Comparison of ENCODE assay signal across 18 cellular contexts in genomic region chr7:154914580-154915380, GRCh38.
A peak's percentile ranks its signal among the peaks of the same experiment; 100 is the strongest.
DNase-seq lines count a peak whose midpoint lies in the region; ATAC-seq, FAIRE-seq and TF ChIP-seq lines count a peak whose summit lies in the region.
"Had no signal": no experiment of that assay in that cellular context is flagged by ENCODE, and none has a peak within 500 bp of the region (broad histone marks: within the 10 kb centered on the region; RNA-seq: fewer than 3 reads in every experiment).

No MANE protein-coding gene starts in this region.

- no peak for TF ChIP-seq CTCF in kidney (IDR thresholded peaks at IDR 0.05; ENCODE audit: borderline replicate concordance, extremely low read depth, insufficient read depth)

- H3K9ac ChIP-seq in kidney (ENCODE audit: low read length in 2 of 2), result no peak overlapping the region

- peaks cover 0 to 4% of the 10 kb centered on the region in 2 donors for H3K9me3 ChIP-seq in kidney (ENCODE audit: control insufficient read depth in 1 of 2, low read length in 2 of 2)
- H3K9me3 ChIP-seq: psoas muscle had no signal

- CTCF ChIA-PET in activated naive CD4-positive, alpha-beta T cell treated with anti-CD3 and anti-CD28 coated beads for 36 hours (lab: Charles Lee), result interaction anchor here (0.6 to 8.5 kb wide), 13 partner anchors 11 to 1802 kb away, joined by 3 to 54 read pairs (median 4); no protein-coding TSS in a partner anchor

- H3K36me3 Mint-ChIP-seq in activated naive CD4-positive, alpha-beta T cell treated with anti-CD3 and anti-CD28 coated beads for 36 hours (ENCODE audit: low read depth), result no peaks in the 10 kb centered on the region
- no peaks in the 10 kb centered on the region for H3K36me3 Mint-ChIP-seq in stimulated activated memory B cell treated with anti-CD40 and anti-IgM and Interleukin-4, amounts not matched to agents 10 μg/mL and 1 μg/mL and 100 μg/mL, for 72 hours

- peak; percentile 9 for DNase-seq in activated naive CD4-positive, alpha-beta T cell treated with anti-CD3 and anti-CD28 coated beads for 36 hours
- no peak for DNase-seq in activated naive CD4-positive, alpha-beta T cell treated with Interleukin-2 at 50 U/mL for 16 hours
- DNase-seq in RPMI7951 (ENCODE audit: low read depth) (peak; percentile 32), kidney (peak; percentile 73), GDM1 (lab: John Stamatoyannopoulos, UW) (no peak), CD1c-positive myeloid dendritic cell (ENCODE audit: extremely low spot score) (no peak)
- DNase-seq: activated CD4-positive, alpha-beta T cell treated with anti-CD3 and anti-CD28 coated beads, Interleukin-2, amount 50 U/mL, for 1 hour; brain microvascular endothelial cell; EL; midbrain; NCI-H1092 treated with DMSO at 0.1 percent for 48 hours; NCI-H446; psoas muscle had no signal

- intact Hi-C loops in activated naive CD4-positive, alpha-beta T cell treated with anti-CD3 and anti-CD28 coated beads for 36 hours (cut with micrococcal nuclease), result loop anchor here (5.0 kb wide), 4 partner anchors 38 to 618 kb away; partner anchors contain the start of gene PAXIP1
- intact Hi-C loops in kidney (cut with DNase I), result no loop called here

- peaks cover 6% of the 10 kb centered on the region for H3K4me1 Mint-ChIP-seq in activated naive CD4-positive, alpha-beta T cell treated with anti-CD3 and anti-CD28 coated beads for 36 hours (ENCODE audit: low read depth)
- peaks cover 6% of the 10 kb centered on the region for H3K4me1 Mint-ChIP-seq in stimulated activated memory B cell treated with anti-CD40 and anti-IgM and Interleukin-4, amounts not matched to agents 10 μg/mL and 1 μg/mL and 100 μg/mL, for 72 hours

- H3K9me3 Mint-ChIP-seq in activated naive CD4-positive, alpha-beta T cell treated with anti-CD3 and anti-CD28 coated beads for 36 hours, result no peaks in the 10 kb centered on the region
- peaks cover 3% of the 10 kb centered on the region for H3K9me3 Mint-ChIP-seq in stimulated activated memory B cell treated with anti-CD40 and anti-IgM and Interleukin-4, amounts not matched to agents 10 μg/mL and 1 μg/mL and 100 μg/mL, for 72 hours
- H3K9me3 Mint-ChIP-seq: activated T-helper 2 cell treated with anti-CD3 and anti-CD28 coated beads, Interferon-gamma antibody, Interleukin-2, Interleukin-4, amounts not matched to agents 10 μg/mL and 5 μg/mL and 100 μg/mL, durations not matched to agents 14 hours and 24 hours and 36 hours had no signal

- no peak overlapping the region for H3K27ac Mint-ChIP-seq in activated naive CD4-positive, alpha-beta T cell treated with anti-CD3 and anti-CD28 coated beads for 36 hours
- no peak overlapping the region for H3K27ac Mint-ChIP-seq in stimulated activated memory B cell treated with anti-CD40 and anti-IgM and Interleukin-4, amounts not matched to agents 10 μg/mL and 1 μg/mL and 100 μg/mL, for 72 hours
- H3K27ac Mint-ChIP-seq: activated T-helper 2 cell treated with anti-CD3 and anti-CD28 coated beads, Interferon-gamma antibody, Interleukin-2, Interleukin-4, amounts not matched to agents 10 μg/mL and 5 μg/mL and 100 μg/mL, durations not matched to agents 14 hours and 24 hours and 36 hours had no signal

- peaks cover 6 to 8% of the 10 kb centered on the region in 2 donors for H3K4me1 ChIP-seq in kidney (ENCODE audit: control insufficient read depth in 1 of 2, insufficient read depth in 1 of 2, low read depth in 1 of 2, low read length in 2 of 2)
- H3K4me1 ChIP-seq: psoas muscle had no signal

- no peak for ATAC-seq in stimulated activated memory B cell treated with anti-CD40 and anti-IgM and Interleukin-4, amounts not matched to agents 10 μg/mL and 1 μg/mL and 100 μg/mL, for 72 hours
- ATAC-seq in HG02870 (IDR thresholded peaks at IDR 0.05; ENCODE audit: unreplicated experiment), result no peak

- H3K27me3 Mint-ChIP-seq in activated naive CD4-positive, alpha-beta T cell treated with anti-CD3 and anti-CD28 coated beads for 36 hours (ENCODE audit: low read depth), result peaks cover 14% of the 10 kb centered on the region
- peaks cover 53% of the 10 kb centered on the region for H3K27me3 Mint-ChIP-seq in stimulated activated memory B cell treated with anti-CD40 and anti-IgM and Interleukin-4, amounts not matched to agents 10 μg/mL and 1 μg/mL and 100 μg/mL, for 72 hours

- no peak for FAIRE-seq in kidney (lab: Jason Lieb, UNC)

- no peak overlapping the region for H3K27ac ChIP-seq in kidney (ENCODE audit: low read depth in 2 of 2, low read length in 2 of 2)
- H3K27ac ChIP-seq: brain microvascular endothelial cell, Peyer's patch, psoas muscle, tibial nerve had no signal

- H3K36me3 ChIP-seq in kidney (ENCODE audit: control insufficient read depth in 1 of 2, insufficient read depth in 2 of 2, low read length in 2 of 2), result no peaks in the 10 kb centered on the region
- H3K36me3 ChIP-seq: brain microvascular endothelial cell, Peyer's patch, tibial nerve had no signal

- H3K4me3 Mint-ChIP-seq in activated naive CD4-positive, alpha-beta T cell treated with anti-CD3 and anti-CD28 coated beads for 36 hours, result no peak overlapping the region
- H3K4me3 Mint-ChIP-seq in stimulated activated memory B cell treated with anti-CD40 and anti-IgM and Interleukin-4, amounts not matched to agents 10 μg/mL and 1 μg/mL and 100 μg/mL, for 72 hours, result peak overlapping the region; percentile 38

- no peak overlapping the region for H3K4me3 ChIP-seq in kidney (ENCODE audit: low read length in 2 of 2)

Comparison
In these comparisons a context has a peak if more than half of its experiments do, and no peak if none do; other contexts are left out.
1. DNase-seq: peak in activated naive CD4-positive, alpha-beta T cell treated with anti-CD3 and anti-CD28 coated beads for 36 hours (single experiment), RPMI7951 (single experiment) and kidney (single experiment); none in activated naive CD4-positive, alpha-beta T cell treated with Interleukin-2 at 50 U/mL for 16 hours (single experiment), GDM1 (single experiment) and CD1c-positive myeloid dendritic cell (single experiment).